ENCODE assay signal across 14 cellular contexts in the genomic region with DNA sequence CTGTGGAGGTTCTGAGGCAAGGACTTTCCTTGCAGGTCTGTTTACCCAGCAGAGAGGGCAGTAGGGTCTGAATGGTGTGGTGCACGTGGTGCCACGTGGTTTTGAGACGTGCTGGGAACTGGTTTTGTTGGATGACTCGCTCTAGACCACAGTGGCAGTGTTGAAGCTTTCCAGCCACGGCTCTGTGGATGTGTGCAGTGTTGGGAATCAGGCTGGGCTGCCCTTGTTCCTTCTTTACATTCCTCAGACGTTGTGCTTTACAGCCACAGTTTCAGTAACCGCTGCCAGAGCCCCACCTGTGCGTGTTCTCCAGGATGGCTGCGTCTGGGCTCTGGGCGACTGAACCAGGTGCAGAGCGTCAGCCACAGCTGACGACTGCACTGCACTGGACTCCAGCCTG. TPM values are rescaled to one million over a fixed set of nuclear protein-coding genes. Genes with fewer than 3 reads are reported as not detected.
DNase-seq lines count a peak whose midpoint lies in the region; ATAC-seq and TF ChIP-seq lines count a peak whose summit lies in the region.
"Had no signal": no experiment of that assay in that cellular context is flagged by ENCODE, and none has a peak within 500 bp of the region (broad histone marks: within the 10 kb centered on the region; RNA-seq: fewer than 3 reads in every experiment).

No MANE protein-coding gene starts in this region.

- H3K79me2 ChIP-seq in fibroblast of lung (ENCODE audit: control insufficient read depth, insufficient read depth, low read length): peaks cover 54% of the 10 kb centered on the region

- DNase-seq in activated T-cell treated with anti-CD3 and anti-CD28 coated beads, Interleukin-2, amount 50 U/mL, for 72 hours: peak in 1 of 2 donors; percentile 29
- no peak for DNase-seq in activated T-cell treated with anti-CD3 and anti-CD28 coated beads, Interleukin-2, amount 50 U/mL, for 24 hours
- DNase-seq in RWPE2 (ENCODE audit: low spot score): no peak
- peak; percentile 46 to 64 for DNase-seq in fibroblast of lung (ENCODE audit: low read depth in 2 of 2)
- DNase-seq in stimulated activated CD8-positive, alpha-beta memory T cell treated with anti-CD3 and anti-CD28 coated beads, Interleukin-4, amount 100 ng/mL, for 48 hours: peak; percentile 53
- no peak for DNase-seq in NCI-H345 (lab: John Stamatoyannopoulos, UW)
- DNase-seq in esophagus muscularis mucosa (ENCODE audit: extremely low spot score): no peak
- DNase-seq: activated T-cell treated with anti-CD3 and anti-CD28 coated beads, Interleukin-2, amount 50 U/mL, for 48 hours; HCEC 1CT; NCI-H1436; NCI-H526 had no signal

- H3K4me2 ChIP-seq in fibroblast of lung (ENCODE audit: extremely low read depth, insufficient read depth, low read length): no peak overlapping the region

- H3K4me3 Mint-ChIP-seq in activated T-cell treated with anti-CD3 and anti-CD28 coated beads, Interleukin-2, amount 50 U/mL, for 72 hours: peak overlapping the region; percentile 34 to 41
- no peak overlapping the region for H3K4me3 Mint-ChIP-seq in activated T-cell treated with anti-CD3 and anti-CD28 coated beads, Interleukin-2, amount 50 U/mL, for 24 hours

- WGBS in esophagus muscularis mucosa: 57% methylated on average over 11 of the region's 12 CpGs

- H3K36me3 Mint-ChIP-seq in activated T-cell treated with anti-CD3 and anti-CD28 coated beads, Interleukin-2, amount 50 U/mL, for 72 hours (ENCODE audit: insufficient read depth in 2 of 2): peaks cover 7 to 15% of the 10 kb centered on the region in 2 donors
- peaks cover 26% of the 10 kb centered on the region for H3K36me3 Mint-ChIP-seq in activated T-cell treated with anti-CD3 and anti-CD28 coated beads, Interleukin-2, amount 50 U/mL, for 24 hours (ENCODE audit: low read depth)

- intact Hi-C loops in esophagus muscularis mucosa (cut with DNase I): no loop called here

- H3K4me1 Mint-ChIP-seq in activated T-cell treated with anti-CD3 and anti-CD28 coated beads, Interleukin-2, amount 50 U/mL, for 72 hours (ENCODE audit: low read depth): peaks cover 64% of the 10 kb centered on the region
- H3K4me1 Mint-ChIP-seq in activated T-cell treated with anti-CD3 and anti-CD28 coated beads, Interleukin-2, amount 50 U/mL, for 24 hours (ENCODE audit: low read depth): peaks cover 69% of the 10 kb centered on the region

- H3K36me3 ChIP-seq in RWPE2 (ENCODE audit: low read depth) (no peaks in the 10 kb centered on the region), fibroblast of lung (ENCODE audit: control insufficient read depth, insufficient read depth, low read length) (no peaks in the 10 kb centered on the region), esophagus muscularis mucosa (no peaks in the 10 kb centered on the region)
- H3K36me3 ChIP-seq: vagina had no signal

- no peaks in the 10 kb centered on the region for H3K4me1 ChIP-seq in RWPE2 (ENCODE audit: insufficient read depth, poor library complexity, severe bottlenecking)
- H3K4me1 ChIP-seq in fibroblast of lung (ENCODE audit: control insufficient read depth, extremely low read depth, insufficient read depth, low read length): no peaks in the 10 kb centered on the region
- peaks cover 0 to 8% (median 4%) of the 10 kb centered on the region in 4 donors for H3K4me1 ChIP-seq in esophagus muscularis mucosa
- H3K4me1 ChIP-seq: vagina had no signal

- no peak for TF ChIP-seq CTCF in RWPE2 (IDR thresholded peaks at IDR 0.05; ENCODE audit: poor library complexity, severe bottlenecking)
- no peak for TF ChIP-seq CTCF in fibroblast of lung (conservative IDR thresholded peaks at IDR 0.05 in 1 of 2, IDR thresholded peaks at IDR 0.05 in 1 of 2; ENCODE audit: low read depth in 1 of 2, low read length in 2 of 2)
- no peak for TF ChIP-seq CTCF in esophagus muscularis mucosa (IDR thresholded peaks at IDR 0.05)

- no peaks in the 10 kb centered on the region for H3K9me3 Mint-ChIP-seq in activated T-cell treated with anti-CD3 and anti-CD28 coated beads, Interleukin-2, amount 50 U/mL, for 72 hours
- H3K9me3 Mint-ChIP-seq in activated T-cell treated with anti-CD3 and anti-CD28 coated beads, Interleukin-2, amount 50 U/mL, for 24 hours: no peaks in the 10 kb centered on the region

- H3K9me3 ChIP-seq in RWPE2 (ENCODE audit: severe bottlenecking): no peaks in the 10 kb centered on the region
- no peaks in the 10 kb centered on the region for H3K9me3 ChIP-seq in fibroblast of lung (ENCODE audit: control insufficient read depth, insufficient read depth, low read depth, low read length)
- H3K9me3 ChIP-seq in esophagus muscularis mucosa: no peaks in the 10 kb centered on the region
- H3K9me3 ChIP-seq: vagina had no signal

- no peak for TF ChIP-seq EP300 in esophagus muscularis mucosa (IDR thresholded peaks at IDR 0.05)

- no peak for TF ChIP-seq POLR2A in esophagus muscularis mucosa (IDR thresholded peaks at IDR 0.05; ENCODE audit: low read depth)

- no peaks in the 10 kb centered on the region for H4K20me1 ChIP-seq in fibroblast of lung (ENCODE audit: control insufficient read depth, extremely low read depth, insufficient read depth, low read length)

- no peaks in the 10 kb centered on the region for H3K27me3 Mint-ChIP-seq in activated T-cell treated with anti-CD3 and anti-CD28 coated beads, Interleukin-2, amount 50 U/mL, for 72 hours (ENCODE audit: low read depth)
- no peaks in the 10 kb centered on the region for H3K27me3 Mint-ChIP-seq in activated T-cell treated with anti-CD3 and anti-CD28 coated beads, Interleukin-2, amount 50 U/mL, for 24 hours

- H3K27ac ChIP-seq in RWPE2 (ENCODE audit: poor library complexity, severe bottlenecking) (no peak overlapping the region), fibroblast of lung (ENCODE audit: insufficient read depth, low read length) (no peak overlapping the region), esophagus muscularis mucosa (replicated peaks in 1 of 4) (no peak overlapping the region)
- H3K27ac ChIP-seq: vagina had no signal

- H3K4me3 ChIP-seq in RWPE2 (ENCODE audit: severe bottlenecking) (no peak overlapping the region), fibroblast of lung (replicated peaks in 1 of 4; ENCODE audit: control extremely low read depth in 1 of 4, insufficient read depth in 1 of 4, low read depth in 3 of 4, low read length in 4 of 4) (no peak overlapping the region), esophagus muscularis mucosa (no peak overlapping the region)
- H3K4me3 ChIP-seq: vagina had no signal

- no peak overlapping the region for H3K9ac ChIP-seq in fibroblast of lung (ENCODE audit: insufficient read depth, low read length)

- H3K27me3 ChIP-seq in RWPE2 (ENCODE audit: insufficient read depth, poor library complexity, severe bottlenecking) (no peaks in the 10 kb centered on the region), fibroblast of lung (ENCODE audit: control insufficient read depth, insufficient read depth, low read length) (no peaks in the 10 kb centered on the region), esophagus muscularis mucosa (no peaks in the 10 kb centered on the region)
- H3K27me3 ChIP-seq: vagina had no signal

- ATAC-seq in activated T-cell treated with anti-CD3 and anti-CD28 coated beads, Interleukin-2, amount 50 U/mL, for 72 hours (replicated peaks in 1 of 2): peak; percentile 27 to 49
- peak; percentile 27; the same call in 1 of the 3 replicates for ATAC-seq in RWPE2 (ENCODE audit: low read depth)
- ATAC-seq in HG03342 (IDR thresholded peaks at IDR 0.05; ENCODE audit: unreplicated experiment): no peak
- ATAC-seq: Right ventricle myocardium inferior had no signal

- H2AFZ ChIP-seq in fibroblast of lung (ENCODE audit: low read length): no peak overlapping the region

- no peak overlapping the region for H3K27ac Mint-ChIP-seq in activated T-cell treated with anti-CD3 and anti-CD28 coated beads, Interleukin-2, amount 50 U/mL, for 72 hours
- no peak overlapping the region for H3K27ac Mint-ChIP-seq in activated T-cell treated with anti-CD3 and anti-CD28 coated beads, Interleukin-2, amount 50 U/mL, for 24 hours

RNA-seq across cellular contexts. Expression of a gene that starts 8.2 kb away (rescaled TPM):
- 100 to 1,000 TPM in 1 of 2 donors, 10 to 100 TPM in 1; 30.1 to 103 TPM for total RNA-seq in activated T-cell treated with anti-CD3 and anti-CD28 coated beads, Interleukin-2, amount 50 U/mL, for 72 hours
- total RNA-seq in fibroblast of lung (20.5 and 24.8 TPM in 2 replicates), esophagus muscularis mucosa (10 to 100 TPM; 22.0 to 28.5 (median 24.5) TPM)
- polyA plus RNA-seq in fibroblast of lung: 6.4 and 8.0 TPM in 2 replicates
- 11.8 and 15.9 TPM in 2 replicates for polyA plus RNA-seq in fibroblast of lung (2012)
- polyA minus RNA-seq in fibroblast of lung (ENCODE audit: low replicate concordance): 5.0 and 11.9 TPM in 2 replicates

Comparison
In these comparisons a context has a peak if more than half of its experiments do, and no peak if none do; other contexts are left out.
1. DNase-seq: peak in fibroblast of lung (2 of 2) and stimulated activated CD8-positive, alpha-beta memory T cell treated with anti-CD3 and anti-CD28 coated beads, Interleukin-4, amount 100 ng/mL, for 48 hours (single experiment); none in activated T-cell treated with anti-CD3 and anti-CD28 coated beads, Interleukin-2, amount 50 U/mL, for 24 hours (single experiment), RWPE2 (single experiment), NCI-H345 (single experiment) and esophagus muscularis mucosa (single experiment).